8 cellular contexts compared by ENCODE assay signal in genomic region chr15:70195808-70196304, GRCh38.
DNase-seq lines count a peak whose midpoint lies in the region; ATAC-seq and TF ChIP-seq lines count a peak whose summit lies in the region.

No MANE protein-coding gene starts in this region.

- no peak overlapping the region for H3K27ac Mint-ChIP-seq in activated CD8-positive, alpha-beta T cell treated with anti-CD3 and anti-CD28 coated beads, Interleukin-2, amount 10 ng/mL, durations not matched to agents 7 days and 5 days
- H3K27ac Mint-ChIP-seq in CD14-positive monocyte: no peak overlapping the region

- TF ChIP-seq CTCF in fibroblast of pulmonary artery (IDR thresholded peaks at IDR 0.05; ENCODE audit: low read length, missing control alignments) (no peak), CD14-positive monocyte (IDR thresholded peaks at IDR 0.05) (no peak)

- POLR2A ChIA-PET in activated CD8-positive, alpha-beta T cell treated with anti-CD3 and anti-CD28 coated beads, Interleukin-2, amount 10 ng/mL, durations not matched to agents 7 days and 5 days (lab: Charles Lee): no interaction called here

- DNase-seq in AG08396 (ENCODE audit: low spot score) (peak; percentile 92), fibroblast of pulmonary artery (ENCODE audit: low read depth) (peak; percentile 95), nucleus accumbens (lab: John Stamatoyannopoulos, UW) (peak in 53 of 56 donors; percentile 5 to 83 (median 49)), CD14-positive monocyte (ENCODE audit: low spot score) (no peak), mesenteric fat pad (ENCODE audit: low spot score) (no peak)
- DNase-seq in activated CD8-positive, alpha-beta T cell treated with anti-CD3 and anti-CD28 coated beads, Interleukin-2, amount 10 ng/mL, durations not matched to agents 7 days and 5 days: no peak

- no peak for ATAC-seq in activated CD8-positive, alpha-beta T cell treated with anti-CD3 and anti-CD28 coated beads, Interleukin-2, amount 10 ng/mL, durations not matched to agents 7 days and 5 days
- ATAC-seq in GM21390 (IDR thresholded peaks at IDR 0.05; ENCODE audit: unreplicated experiment): no peak

- CTCF ChIA-PET in activated CD8-positive, alpha-beta T cell treated with anti-CD3 and anti-CD28 coated beads, Interleukin-2, amount 10 ng/mL, durations not matched to agents 7 days and 5 days (lab: Charles Lee): no interaction called here

- H3K4me1 Mint-ChIP-seq in activated CD8-positive, alpha-beta T cell treated with anti-CD3 and anti-CD28 coated beads, Interleukin-2, amount 10 ng/mL, durations not matched to agents 7 days and 5 days (ENCODE audit: low read depth): no peaks in the 10 kb centered on the region
- H3K4me1 Mint-ChIP-seq in CD14-positive monocyte: peaks cover 5% of the 10 kb centered on the region

- H3K36me3 Mint-ChIP-seq in activated CD8-positive, alpha-beta T cell treated with anti-CD3 and anti-CD28 coated beads, Interleukin-2, amount 10 ng/mL, durations not matched to agents 7 days and 5 days (ENCODE audit: low read depth): no peaks in the 10 kb centered on the region
- no peaks in the 10 kb centered on the region for H3K36me3 Mint-ChIP-seq in CD14-positive monocyte

- H3K4me3 ChIP-seq in fibroblast of pulmonary artery (replicated peaks; ENCODE audit: low read depth, low read length): no peak overlapping the region

- no peaks in the 10 kb centered on the region for H3K9me3 Mint-ChIP-seq in activated CD8-positive, alpha-beta T cell treated with anti-CD3 and anti-CD28 coated beads, Interleukin-2, amount 10 ng/mL, durations not matched to agents 7 days and 5 days (ENCODE audit: insufficient read depth)
- H3K9me3 Mint-ChIP-seq in CD14-positive monocyte: peaks cover 0 to 5% (median 3%) of the 10 kb centered on the region in 7 donors

- intact Hi-C loops in CD14-positive monocyte (cut with micrococcal nuclease): no loop called here

- H3K4me3 Mint-ChIP-seq in activated CD8-positive, alpha-beta T cell treated with anti-CD3 and anti-CD28 coated beads, Interleukin-2, amount 10 ng/mL, durations not matched to agents 7 days and 5 days: no peak overlapping the region
- no peak overlapping the region for H3K4me3 Mint-ChIP-seq in CD14-positive monocyte

- peaks cover 12% of the 10 kb centered on the region for H3K27me3 Mint-ChIP-seq in activated CD8-positive, alpha-beta T cell treated with anti-CD3 and anti-CD28 coated beads, Interleukin-2, amount 10 ng/mL, durations not matched to agents 7 days and 5 days (ENCODE audit: low read depth)
- H3K27me3 Mint-ChIP-seq in CD14-positive monocyte (ENCODE audit: low read depth in 3 of 3): peaks cover 16 to 29% (median 25%) of the 10 kb centered on the region in 3 donors

TF ChIP-seq in PFSK-1, 5 proteins besides CTCF, POLR2A, EP300 and RAD21:
- no peak for TF ChIP-seq TAF1 (IDR thresholded peaks at IDR 0.05; ENCODE audit: borderline replicate concordance, insufficient read depth, low read length)
- peak; percentile 50 for TF ChIP-seq FOXP2 (optimal IDR thresholded peaks at IDR 0.05; ENCODE audit: borderline replicate concordance, extremely low read depth, extremely low read length, insufficient read depth)

Comparison
In these comparisons a context has a peak if more than half of its experiments do, and no peak if none do; other contexts are left out.
1. DNase-seq: peak in AG08396 (single experiment), fibroblast of pulmonary artery (single experiment) and nucleus accumbens (53 of 56); none in activated CD8-positive, alpha-beta T cell treated with anti-CD3 and anti-CD28 coated beads, Interleukin-2, amount 10 ng/mL, durations not matched to agents 7 days and 5 days (single experiment), CD14-positive monocyte (single experiment) and mesenteric fat pad (single experiment).